In genomic region chr10:114172776-114173555, GRCh38 we compare ENCODE assay signal across 8 cellular contexts. TPM values are rescaled to one million over a fixed set of nuclear protein-coding genes. Genes with fewer than 3 reads are reported as not detected.
DNase-seq lines count a peak whose midpoint lies in the region; ATAC-seq and FAIRE-seq lines count a peak whose summit lies in the region.

No MANE protein-coding gene starts in this region.

- peak overlapping the region; percentile 81 to 94 (median 91) for H3K4me2 ChIP-seq in BLaER1 treated with 17β-estradiol and CSF1 and Interleukin-3, amounts not matched to agents 10 nM and 100 nM

- H3K4me1 ChIP-seq in BLaER1 treated with 17β-estradiol and CSF1 and Interleukin-3, amounts not matched to agents 10 nM and 100 nM = peaks cover 12 to 28% (median 24%) of the 10 kb centered on the region in 10 experiments
- peaks cover 6% of the 10 kb centered on the region for H3K4me1 ChIP-seq in muscle layer of colon (ENCODE audit: insufficient read depth, low read length)

- no peaks in the 10 kb centered on the region for H3K27me3 ChIP-seq in BLaER1 treated with 17β-estradiol and CSF1 and Interleukin-3, amounts not matched to agents 10 nM and 100 nM
- no peaks in the 10 kb centered on the region for H3K27me3 ChIP-seq in MG63
- H3K27me3 ChIP-seq in muscle layer of colon (ENCODE audit: control insufficient read depth in 1 of 2, insufficient read depth in 2 of 2, low read length in 2 of 2) = no peaks in the 10 kb centered on the region

- peaks cover 17 to 27% (median 20%) of the 10 kb centered on the region in 11 experiments for H3K9me3 ChIP-seq in BLaER1 treated with 17β-estradiol and CSF1 and Interleukin-3, amounts not matched to agents 10 nM and 100 nM (replicated peaks in 1 of 11)
- H3K9me3 ChIP-seq in MG63 = peaks cover 12% of the 10 kb centered on the region
- no peaks in the 10 kb centered on the region for H3K9me3 ChIP-seq in muscle layer of colon (ENCODE audit: low read length)

- DNase-seq in MG63 = no peak
- DNase-seq in sciatic nerve (ENCODE audit: low spot score) = no peak
- no peak for DNase-seq in AG08396 (ENCODE audit: low spot score)
- no peak for DNase-seq in activated CD4-positive, CD25-positive, alpha-beta regulatory T cell (lab: John Stamatoyannopoulos, UW)
- DNase-seq in HTR-8/SVneo (ENCODE audit: insufficient read length, low spot score) = no peak

- H3K4me3 ChIP-seq in BLaER1 treated with 17β-estradiol and CSF1 and Interleukin-3, amounts not matched to agents 10 nM and 100 nM = peak overlapping the region; percentile 82 to 98 (median 93)
- peak overlapping the region; percentile 81 for H3K4me3 ChIP-seq in MG63
- peak overlapping the region; percentile 77 to 90 for H3K4me3 ChIP-seq in muscle layer of colon (ENCODE audit: low read depth in 1 of 2, low read length in 2 of 2)

- FAIRE-seq in HTR-8/SVneo (lab: Jason Lieb, UNC) = no peak

- peak overlapping the region; percentile 77 to 97 (median 87); a peak in 21 of 22 replicates for H3K27ac ChIP-seq in BLaER1 treated with 17β-estradiol and CSF1 and Interleukin-3, amounts not matched to agents 10 nM and 100 nM
- H3K27ac ChIP-seq in cingulate gyrus (ENCODE audit: low read depth, low read length) (peak overlapping the region; percentile 89), muscle layer of colon (ENCODE audit: low read depth, low read length) (peak overlapping the region; percentile 97)

- H3K36me3 ChIP-seq in BLaER1 treated with 17β-estradiol and CSF1 and Interleukin-3, amounts not matched to agents 10 nM and 100 nM = peaks cover 5 to 34% (median 20%) of the 10 kb centered on the region in 11 experiments; a peak in 20 of 22 replicates
- H3K36me3 ChIP-seq in MG63 (no peaks in the 10 kb centered on the region), muscle layer of colon (ENCODE audit: insufficient read depth, low read length) (no peaks in the 10 kb centered on the region)

- peak overlapping the region; percentile 81 to 97 (median 89) for H3K9ac ChIP-seq in BLaER1 treated with 17β-estradiol and CSF1 and Interleukin-3, amounts not matched to agents 10 nM and 100 nM
- peak overlapping the region; percentile 55 for H3K9ac ChIP-seq in muscle layer of colon (ENCODE audit: low read length)

- no peak for ATAC-seq in sciatic nerve

- no peaks in the 10 kb centered on the region; a peak in 1 of 22 replicates for H4K20me1 ChIP-seq in BLaER1 treated with 17β-estradiol and CSF1 and Interleukin-3, amounts not matched to agents 10 nM and 100 nM

- intact Hi-C loops in sciatic nerve (cut with DNase I) = no loop called here

RNA-seq across cellular contexts. Expression of gene CCDC186, which starts 1.0 kb away (rescaled TPM):
- total RNA-seq in MG63 (2014; rRNA removed; shearing (Covaris generic); ENCODE audit: low replicate concordance) = 1.2 and 5.1 TPM in 2 replicates
- 23.1 TPM for total RNA-seq in sciatic nerve

RNA-seq across cellular contexts. Expression of gene TDRD1, which starts 6.2 kb away (rescaled TPM):
- not detected in 2 replicates for total RNA-seq in MG63 (2014; rRNA removed; shearing (Covaris generic); ENCODE audit: low replicate concordance)
- 0.31 TPM for total RNA-seq in sciatic nerve
